13 cellular contexts compared by ENCODE assay signal in the genomic region with DNA sequence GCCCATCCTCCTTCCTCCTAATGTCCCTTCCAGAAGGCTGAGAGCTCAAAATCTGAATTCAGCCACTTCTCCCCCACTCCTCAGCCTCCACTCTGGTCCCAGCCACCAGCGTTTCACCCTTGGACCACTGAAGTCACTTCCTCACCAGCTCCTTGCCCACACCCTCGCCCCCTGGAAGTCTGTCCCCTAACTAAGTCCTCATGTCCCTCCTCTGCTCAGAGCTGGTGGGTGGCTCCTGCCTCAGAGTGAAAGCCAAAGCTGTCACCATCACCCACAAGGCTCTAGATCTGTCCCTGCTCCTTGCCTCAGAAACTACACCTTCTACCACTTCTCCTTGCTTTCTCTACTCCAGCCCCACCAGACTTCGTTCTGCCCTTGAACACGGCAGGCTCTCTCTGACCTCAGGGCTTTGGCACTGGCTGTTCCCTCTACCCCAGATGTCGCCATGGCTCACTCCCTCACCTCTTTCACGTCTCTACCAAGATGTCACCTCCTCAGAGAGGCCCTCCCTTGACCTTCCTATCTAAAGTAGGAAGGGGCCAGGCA. TPM values are rescaled to one million over a fixed set of nuclear protein-coding genes. Genes with fewer than 3 reads are reported as not detected.
DNase-seq lines count a peak whose midpoint lies in the region; ATAC-seq and TF ChIP-seq lines count a peak whose summit lies in the region.
"Had no signal": no experiment of that assay in that cellular context is flagged by ENCODE, and none has a peak within 500 bp of the region (broad histone marks: within the 10 kb centered on the region; RNA-seq: fewer than 3 reads in every experiment).

No MANE protein-coding gene starts in this region.

- H3K27ac Mint-ChIP-seq in activated naive CD4-positive, alpha-beta T cell treated with anti-CD3 and anti-CD28 coated beads, Interleukin-2, amount 50 U/mL, for 72 hours: peak overlapping the region; percentile 12 to 23

- no peak overlapping the region for H2AFZ ChIP-seq in PC-3 (ENCODE audit: low read length)

- peaks cover 0 to 14% of the 10 kb centered on the region in 2 donors for H3K36me3 Mint-ChIP-seq in activated naive CD4-positive, alpha-beta T cell treated with anti-CD3 and anti-CD28 coated beads, Interleukin-2, amount 50 U/mL, for 72 hours

- POLR2A ChIA-PET in PC-3 (lab: Charles Lee; ENCODE audit: unreplicated experiment): interaction anchor here (0.7 kb wide), 1 partner anchor 50 kb away, joined by 3 read pairs; no protein-coding TSS in a partner anchor

- peak overlapping the region; percentile 31 for H3K4me2 ChIP-seq in PC-3 (ENCODE audit: low read length)

- no peak for ATAC-seq in activated naive CD4-positive, alpha-beta T cell treated with anti-CD3 and anti-CD28 coated beads, Interleukin-2, amount 50 U/mL, for 72 hours
- ATAC-seq in PC-3: no peak
- no peak for ATAC-seq in HG03108 (IDR thresholded peaks at IDR 0.05; ENCODE audit: unreplicated experiment)

- no peaks in the 10 kb centered on the region for H3K36me3 ChIP-seq in PC-3 (ENCODE audit: low read depth, low read length)

- DNase-seq in activated naive CD4-positive, alpha-beta T cell treated with anti-CD3 and anti-CD28 coated beads, Interleukin-2, amount 50 U/mL, for 72 hours (ENCODE audit: low spot score in 2 of 2): no peak
- no peak for DNase-seq in activated naive CD4-positive, alpha-beta T cell treated with anti-CD3 and anti-CD28 coated beads, Interleukin-2, amount 50 U/mL, for 16 hours
- DNase-seq in PC-3: no peak
- no peak for DNase-seq in choroid plexus epithelial cell (ENCODE audit: low read depth)
- no peak for DNase-seq in skeletal muscle cell (ENCODE audit: low read depth)
- DNase-seq in GF-D8 (lab: John Stamatoyannopoulos, UW): no peak
- no peak for DNase-seq in NCI-H187 (lab: John Stamatoyannopoulos, UW)
- DNase-seq: activated CD4-positive, alpha-beta T cell treated with anti-CD3 and anti-CD28 coated beads, Interleukin-2, amount 50 U/mL, for 1 hour; kidney; nucleus accumbens; SIG-M5; stimulated activated naive CD4-positive, alpha-beta T cell treated with Interleukin-2 at 50 U/mL for 16 hours had no signal

- CTCF ChIA-PET in PC-3 (lab: Charles Lee): no interaction called here

- H4K20me1 ChIP-seq in PC-3 (ENCODE audit: low read length): no peaks in the 10 kb centered on the region

- H3K79me2 ChIP-seq in PC-3 (ENCODE audit: low read length): peaks cover 13% of the 10 kb centered on the region

- no peaks in the 10 kb centered on the region for H3K9me2 ChIP-seq in PC-3 (replicated peaks; ENCODE audit: low read length)

- H3K4me1 ChIP-seq in PC-3 (ENCODE audit: insufficient read depth, low read length): peaks cover 25% of the 10 kb centered on the region

- no peaks in the 10 kb centered on the region for H3K27me3 ChIP-seq in PC-3 (ENCODE audit: low read length)

- no peak for TF ChIP-seq CTCF in PC-3 (conservative IDR thresholded peaks at IDR 0.05; ENCODE audit: low read depth, low read length)
- no peak for TF ChIP-seq CTCF in choroid plexus epithelial cell (conservative IDR thresholded peaks at IDR 0.05; ENCODE audit: low read depth, low read length)

- no peak overlapping the region for H3K27ac ChIP-seq in PC-3 (ENCODE audit: low read length)

- no peak overlapping the region for H3K9ac ChIP-seq in PC-3 (ENCODE audit: low read length)

- H3K4me3 ChIP-seq in PC-3 (ENCODE audit: low read length) (no peak overlapping the region), choroid plexus epithelial cell (ENCODE audit: low read depth, low read length) (peak overlapping the region; percentile 8), skeletal muscle cell (ENCODE audit: low read depth, low read length) (peak overlapping the region; percentile 0)

- no peaks in the 10 kb centered on the region for H3K9me3 Mint-ChIP-seq in activated naive CD4-positive, alpha-beta T cell treated with anti-CD3 and anti-CD28 coated beads, Interleukin-2, amount 50 U/mL, for 72 hours

- intact Hi-C loops in PC-3 (cut with micrococcal nuclease): no loop called here

- no peaks in the 10 kb centered on the region for H3K9me3 ChIP-seq in PC-3 (ENCODE audit: low read length)

- no TSS peak for BruUV-seq in PC-3 (replicated peaks; lab: Mats Ljungman, UMichigan)

- H3F3A ChIP-seq in PC-3 (ENCODE audit: low read length, unreplicated experiment): peaks cover 3% of the 10 kb centered on the region

RNA-seq across cellular contexts. Expression of gene ERCC1, which starts 1.7 kb away (rescaled TPM):
- 10 to 100 TPM in 1 of 2 donors, 1 to 10 TPM in 1; 9.7 to 60.7 TPM for total RNA-seq in activated naive CD4-positive, alpha-beta T cell treated with anti-CD3 and anti-CD28 coated beads, Interleukin-2, amount 50 U/mL, for 72 hours
- total RNA-seq in PC-3 (2014; rRNA removed): 56.2 and 57.3 TPM in 2 replicates

RNA-seq across cellular contexts. Expression of gene POLR1G, which starts 15.6 kb away (rescaled TPM):
- 10 to 100 TPM in 1 of 2 donors, 1 to 10 TPM in 1; 6.8 to 14.1 TPM for total RNA-seq in activated naive CD4-positive, alpha-beta T cell treated with anti-CD3 and anti-CD28 coated beads, Interleukin-2, amount 50 U/mL, for 72 hours
- 25.9 and 43.0 TPM in 2 replicates for total RNA-seq in PC-3 (2014; rRNA removed)

RNA-seq across cellular contexts. Expression of gene PPP1R13L, which starts 17.2 kb away (rescaled TPM):
- total RNA-seq in activated naive CD4-positive, alpha-beta T cell treated with anti-CD3 and anti-CD28 coated beads, Interleukin-2, amount 50 U/mL, for 72 hours: 10 to 100 TPM; 10.9 to 52.2 TPM
- total RNA-seq in PC-3 (2014; rRNA removed): 28.6 and 36.4 TPM in 2 replicates

RNA-seq across cellular contexts. Expression of gene FOSB, which starts 45.8 kb away (rescaled TPM):
- total RNA-seq in activated naive CD4-positive, alpha-beta T cell treated with anti-CD3 and anti-CD28 coated beads, Interleukin-2, amount 50 U/mL, for 72 hours: 10 to 100 TPM; 19.9 to 37.6 TPM
- 35.8 and 60.5 TPM in 2 replicates for total RNA-seq in PC-3 (2014; rRNA removed)

RNA-seq across cellular contexts. Expression of gene ERCC2, which starts 51.7 kb away (rescaled TPM):
- 10 to 100 TPM; 26.3 to 27.1 TPM for total RNA-seq in activated naive CD4-positive, alpha-beta T cell treated with anti-CD3 and anti-CD28 coated beads, Interleukin-2, amount 50 U/mL, for 72 hours
- total RNA-seq in PC-3 (2014; rRNA removed): 48.0 and 57.5 TPM in 2 replicates
